ENCODE assay signal across 8 cellular contexts in the genomic region with DNA sequence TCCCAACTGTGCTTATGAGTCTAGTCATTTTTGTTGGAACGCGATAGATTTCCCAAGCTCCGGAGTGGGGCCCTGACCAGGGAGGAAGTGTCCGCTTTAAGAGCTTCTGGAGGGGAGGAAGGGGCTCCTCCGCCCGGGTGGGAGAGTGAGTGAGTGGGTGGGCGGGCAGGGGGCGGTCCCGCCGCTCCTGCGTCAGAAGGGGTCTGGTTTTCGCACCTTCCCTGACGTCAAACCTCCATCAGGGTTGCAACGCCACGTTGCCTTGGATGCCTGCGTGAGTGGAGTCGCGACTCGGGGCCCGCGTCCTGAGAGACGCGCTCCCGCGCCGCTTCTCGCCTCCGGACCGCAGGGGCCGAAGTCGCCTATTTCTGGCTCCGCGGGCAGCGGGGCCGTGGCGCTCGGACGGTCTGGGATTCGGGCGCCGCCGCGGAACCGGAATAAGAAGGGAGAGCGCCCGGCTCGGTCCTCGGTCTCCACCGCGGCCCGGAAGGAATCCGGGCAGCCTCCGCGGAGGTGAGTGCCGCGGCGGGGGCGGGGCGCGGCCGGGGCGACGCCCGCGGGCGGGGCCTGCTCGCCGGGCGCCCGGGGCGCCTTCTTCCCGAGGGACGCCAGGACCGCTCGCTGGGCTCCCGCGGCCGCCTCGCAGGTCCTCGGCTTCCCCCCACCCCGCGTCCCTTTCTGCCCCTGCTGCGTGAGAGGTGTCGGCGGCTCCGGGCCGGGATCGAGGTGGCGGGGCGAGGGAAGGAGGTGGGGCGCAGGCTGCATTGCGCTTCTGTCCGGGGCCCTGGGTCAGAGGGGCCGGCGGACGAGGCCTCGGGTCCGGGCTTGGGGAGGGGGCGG. TPM values are rescaled to one million over a fixed set of nuclear protein-coding genes. Genes with fewer than 3 reads are reported as not detected.
DNase-seq lines count a peak whose midpoint lies in the region; ATAC-seq and TF ChIP-seq lines count a peak whose summit lies in the region.

A gene (plus strand): TSS at position 230 of the 840 bp plus-strand sequence. CDS start 7,187 bp downstream, outside the sequence.

- DNase-seq in CD14-positive monocyte (ENCODE audit: low spot score) (no peak), RWPE1 (ENCODE audit: low spot score) (peak; percentile 65), Right ventricle myocardium superior (peak; percentile 59), NCI-H1048 (lab: John Stamatoyannopoulos, UW) (no peak)
- DNase-seq in activated naive CD4-positive, alpha-beta T cell treated with anti-CD3 and anti-CD28 coated beads, Interleukin-2, amount 50 U/mL, for 72 hours (ENCODE audit: low spot score in 2 of 2) = peak; percentile 60 to 62

- H3K27me3 ChIP-seq in parathyroid adenoma (ENCODE audit: control insufficient read depth, insufficient read depth, low read length) = no peaks in the 10 kb centered on the region

- POLR2A ChIA-PET in RWPE1 (lab: Yijun Ruan, JAX; ENCODE audit: low non-redundant PET) = no interaction called here

- H3K27me3 Mint-ChIP-seq in CD14-positive monocyte (ENCODE audit: low read depth in 3 of 3) = peaks cover 65 to 87% (median 73%) of the 10 kb centered on the region in 3 donors

- intact Hi-C loops in CD14-positive monocyte (cut with micrococcal nuclease) (no loop called here), Right ventricle myocardium superior (cut with DNase I) (no loop called here)

- peaks cover 10% of the 10 kb centered on the region for H3K4me1 Mint-ChIP-seq in CD14-positive monocyte

- peak within 1 kb of the TSS; percentile 58 for H3K4me3 ChIP-seq in parathyroid adenoma (ENCODE audit: low read depth, low read length)

- H3K36me3 ChIP-seq in parathyroid adenoma (ENCODE audit: control insufficient read depth, insufficient read depth, low read length) = no peaks in the 10 kb centered on the region

- H3K9me3 Mint-ChIP-seq in CD14-positive monocyte = peaks cover 0 to 14% (median 7%) of the 10 kb centered on the region in 7 donors
- no peaks in the 10 kb centered on the region for H3K9me3 Mint-ChIP-seq in activated naive CD4-positive, alpha-beta T cell treated with anti-CD3 and anti-CD28 coated beads, Interleukin-2, amount 50 U/mL, for 72 hours

- peak within 1 kb of the TSS; percentile 64 for H3K4me2 ChIP-seq in parathyroid adenoma (ENCODE audit: low read length)

- peaks cover 0 to 8% of the 10 kb centered on the region in 2 donors for H3K36me3 Mint-ChIP-seq in CD14-positive monocyte
- peaks cover 0 to 18% of the 10 kb centered on the region in 2 donors for H3K36me3 Mint-ChIP-seq in activated naive CD4-positive, alpha-beta T cell treated with anti-CD3 and anti-CD28 coated beads, Interleukin-2, amount 50 U/mL, for 72 hours

- no peaks in the 10 kb centered on the region for H3K79me2 ChIP-seq in parathyroid adenoma

- H3K9me3 ChIP-seq in parathyroid adenoma (ENCODE audit: control insufficient read depth, low read length) = no peaks in the 10 kb centered on the region

- TF ChIP-seq CTCF in CD14-positive monocyte (IDR thresholded peaks at IDR 0.05) = no peak
- no peak for TF ChIP-seq CTCF in RWPE1 (conservative IDR thresholded peaks at IDR 0.05; ENCODE audit: low read depth)
- no peak for TF ChIP-seq CTCF in parathyroid adenoma (IDR thresholded peaks at IDR 0.05)

- no peaks in the 10 kb centered on the region for H3K4me1 ChIP-seq in parathyroid adenoma

- no peak within 1 kb of the TSS for H3K9ac ChIP-seq in parathyroid adenoma

- H2AFZ ChIP-seq in parathyroid adenoma = peak within 1 kb of the TSS; percentile 70

- peak within 1 kb of the TSS; percentile 80 to 91 for H3K4me3 Mint-ChIP-seq in CD14-positive monocyte

- H3K27ac Mint-ChIP-seq in CD14-positive monocyte = peak within 1 kb of the TSS in 1 of 7 donors; percentile 41
- H3K27ac Mint-ChIP-seq in activated naive CD4-positive, alpha-beta T cell treated with anti-CD3 and anti-CD28 coated beads, Interleukin-2, amount 50 U/mL, for 72 hours = peak within 1 kb of the TSS; percentile 80 to 95

- CTCF ChIA-PET in RWPE1 (lab: Yijun Ruan, JAX) = interaction anchor here (0.5 to 0.7 kb wide), 3 partner anchors 133 to 1839 kb away, joined by 3 read pairs; no protein-coding TSS in a partner anchor

- peak; percentile 71 for ATAC-seq in HG03175 (IDR thresholded peaks at IDR 0.05; ENCODE audit: unreplicated experiment)
- peak; percentile 85 to 92 for ATAC-seq in activated naive CD4-positive, alpha-beta T cell treated with anti-CD3 and anti-CD28 coated beads, Interleukin-2, amount 50 U/mL, for 72 hours
- peak; percentile 96 for ATAC-seq in Right ventricle myocardium superior (ENCODE audit: poor library complexity)

- TF ChIP-seq POLR2A in GM19099 (IDR thresholded peaks at IDR 0.05; ENCODE audit: extremely low read depth, insufficient read length, low read depth) = peak; percentile 51

- H3K27ac ChIP-seq in RWPE1 (peak within 1 kb of the TSS; percentile 66), parathyroid adenoma (peak within 1 kb of the TSS; percentile 58)

RNA-seq across cellular contexts. Expression of the gene that starts here (rescaled TPM):
- under 1 TPM in 1 of 2 donors, not detected in 1; 0.18 TPM for polyA plus RNA-seq in CD14-positive monocyte
- 10 to 100 TPM in 1 of 2 donors, 1 to 10 TPM in 1; 5.6 to 18.1 TPM for total RNA-seq in activated naive CD4-positive, alpha-beta T cell treated with anti-CD3 and anti-CD28 coated beads, Interleukin-2, amount 50 U/mL, for 72 hours
- total RNA-seq in Right ventricle myocardium superior = 6.7 TPM

Comparison
In these comparisons a context has a peak if more than half of its experiments do, and no peak if none do; other contexts are left out.
1. DNase-seq: peak in RWPE1 (single experiment), activated naive CD4-positive, alpha-beta T cell treated with anti-CD3 and anti-CD28 coated beads, Interleukin-2, amount 50 U/mL, for 72 hours (2 of 2) and Right ventricle myocardium superior (single experiment); none in CD14-positive monocyte (single experiment) and NCI-H1048 (single experiment).
2. Peak in every context shown above with its lines, with median percentiles within 50 percentile points of each other: ATAC-seq.